33 cellular contexts compared by ENCODE assay signal in the genomic region with DNA sequence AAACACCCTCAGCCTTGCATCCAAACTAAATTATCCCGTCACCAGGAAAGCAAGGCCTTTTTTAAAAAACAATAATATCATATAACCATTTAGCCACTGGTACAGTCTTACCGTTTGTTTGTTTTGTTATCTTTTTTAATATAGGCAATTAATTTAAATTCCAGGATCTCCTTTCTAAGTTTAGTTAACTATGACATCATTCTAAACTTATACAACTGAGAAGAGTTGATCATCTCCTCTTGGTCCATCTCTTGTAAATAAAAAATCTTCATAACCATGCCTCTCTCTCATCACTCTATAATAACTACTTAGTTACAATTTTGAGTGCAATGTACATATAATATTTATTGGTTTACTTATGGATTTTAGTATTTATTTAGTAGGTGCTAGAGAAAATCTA. TPM values are rescaled to one million over a fixed set of nuclear protein-coding genes. Genes with fewer than 3 reads are reported as not detected.
"Had no signal": no experiment of that assay in that cellular context is flagged by ENCODE, and none has a peak within 500 bp of the region (broad histone marks: within the 10 kb centered on the region; RNA-seq: fewer than 3 reads in every experiment).

No MANE protein-coding gene starts in this region.

- FAIRE-seq: astrocyte, bronchial epithelial cell had no signal

- H3K4me3 ChIP-seq: esophagus muscularis mucosa, gastroesophageal sphincter had no signal

- H3K27ac ChIP-seq: brain microvascular endothelial cell, esophagus muscularis mucosa, gastroesophageal sphincter, WERI-Rb-1 had no signal

- H3K9me3 Mint-ChIP-seq: activated B cell treated with CpG ODN at 0.5 μM for 24 hours; activated CD8-positive, alpha-beta T cell treated with anti-CD3 and anti-CD28 coated beads for 36 hours; effector memory CD8-positive, alpha-beta T cell; T-helper 2 cell treated with Interferon-gamma antibody and Interleukin-4, amounts not matched to agents 5 μg/mL and 100 μg/mL, for 36 hours had no signal

- H3K4me1 ChIP-seq: esophagus muscularis mucosa, gastroesophageal sphincter had no signal

- H3K36me3 Mint-ChIP-seq: activated naive CD8-positive, alpha-beta T cell had no signal

- ATAC-seq: activated CD4-positive, CD25-positive, alpha-beta regulatory T cell treated with anti-CD3 and anti-CD28 coated beads, Interleukin-2, amount 50 U/mL, for 24 hours; activated CD8-positive, alpha-beta T cell treated with anti-CD3 and anti-CD28 coated beads for 36 hours; activated T-cell treated with anti-CD3 and anti-CD28 coated beads, Interleukin-2, amount 50 U/mL, for 4 hours; activated T-helper 17 cell treated with anti-CD3 and anti-CD28 coated beads, Interleukin-2, amount 50 U/mL, for 72 hours; effector memory CD8-positive, alpha-beta T cell; gastroesophageal sphincter; T-helper 17 cell had no signal

- H3K27me3 Mint-ChIP-seq: activated B cell treated with CpG ODN at 0.5 μM for 24 hours; activated CD8-positive, alpha-beta T cell treated with anti-CD3 and anti-CD28 coated beads for 36 hours; activated naive CD8-positive, alpha-beta T cell; activated T-helper 17 cell treated with anti-CD3 and anti-CD28 coated beads, Interleukin-2, amount 50 U/mL, for 72 hours; central memory CD8-positive, alpha-beta T cell; effector memory CD8-positive, alpha-beta T cell; T-helper 17 cell had no signal

- H3K27ac Mint-ChIP-seq: activated B cell treated with CpG ODN at 0.5 μM for 24 hours; activated CD8-positive, alpha-beta T cell treated with anti-CD3 and anti-CD28 coated beads for 36 hours; activated naive CD8-positive, alpha-beta T cell; activated T-helper 17 cell treated with anti-CD3 and anti-CD28 coated beads, Interleukin-2, amount 50 U/mL, for 72 hours; effector memory CD8-positive, alpha-beta T cell; T-helper 17 cell; T-helper 2 cell treated with Interferon-gamma antibody and Interleukin-4, amounts not matched to agents 5 μg/mL and 100 μg/mL, for 36 hours had no signal

- H3K4me3 Mint-ChIP-seq: activated B cell treated with CpG ODN at 0.5 μM for 24 hours; activated CD8-positive, alpha-beta T cell treated with anti-CD3 and anti-CD28 coated beads for 36 hours; activated naive CD8-positive, alpha-beta T cell; activated T-cell treated with anti-CD3 and anti-CD28 coated beads, Interleukin-2, amount 50 U/mL, for 4 hours; activated T-helper 17 cell treated with anti-CD3 and anti-CD28 coated beads, Interleukin-2, amount 50 U/mL, for 72 hours; central memory CD8-positive, alpha-beta T cell; effector memory CD8-positive, alpha-beta T cell; T-helper 17 cell; T-helper 2 cell treated with Interferon-gamma antibody and Interleukin-4, amounts not matched to agents 5 μg/mL and 100 μg/mL, for 36 hours had no signal

- H3K9me3 ChIP-seq: esophagus muscularis mucosa, gastroesophageal sphincter had no signal

- H3K36me3 ChIP-seq: brain microvascular endothelial cell, esophagus muscularis mucosa, gastroesophageal sphincter, WERI-Rb-1 had no signal

- H3K27me3 ChIP-seq: brain microvascular endothelial cell, esophagus muscularis mucosa, gastroesophageal sphincter had no signal

- H3K4me1 Mint-ChIP-seq: activated B cell treated with CpG ODN at 0.5 μM for 24 hours; activated T-helper 17 cell treated with anti-CD3 and anti-CD28 coated beads, Interleukin-2, amount 50 U/mL, for 72 hours; central memory CD8-positive, alpha-beta T cell; T-helper 17 cell had no signal

- DNase-seq: activated B cell treated with CpG ODN at 0.5 μM for 24 hours; activated CD4-positive, alpha-beta T cell treated with anti-CD3 and anti-CD28 coated beads for 48 hours; activated CD4-positive, alpha-beta T cell treated with anti-CD3 and anti-CD28 coated beads, Interleukin-2, amount 50 U/mL, for 1 hour; activated CD4-positive, alpha-beta T cell treated with anti-CD3 and anti-CD28 coated beads, Interleukin-2, amount 50 U/mL, for 48 hours; activated CD8-positive, alpha-beta memory T cell treated with anti-CD3 and anti-CD28 coated beads for 24 hours; activated CD8-positive, alpha-beta T cell treated with anti-CD3 and anti-CD28 coated beads for 36 hours; activated effector memory CD4-positive, alpha-beta T cell treated with Interleukin-2 at 50 U/mL for 16 hours; activated gamma-delta T cell treated with Interleukin-2 at 50 U/mL for 16 hours; activated naive CD4-positive, alpha-beta T cell treated with anti-CD3 and anti-CD28 coated beads, Interleukin-2, amount 50 U/mL, for 16 hours; activated naive CD4-positive, alpha-beta T cell treated with Interleukin-2 at 50 U/mL for 16 hours; activated T-cell treated with anti-CD3 and anti-CD28 coated beads, Interleukin-2, amount 50 U/mL, for 4 hours; amniotic stem cell; anterior cingulate cortex; brain microvascular endothelial cell; cortex of kidney; dermis blood vessel endothelial cell; effector CD4-positive, alpha-beta T cell; effector memory CD8-positive, alpha-beta T cell; erythroblast; foreskin melanocyte; head of caudate nucleus; T-helper 17 cell; T1000; WERI-Rb-1 had no signal

RNA-seq across cellular contexts. Expression of gene RND3, which starts 46.2 kb away (rescaled TPM):
- total RNA-seq: activated B cell treated with CpG ODN at 0.5 μM for 24 hours; activated CD8-positive, alpha-beta T cell treated with anti-CD3 and anti-CD28 coated beads for 36 hours; activated T-helper 17 cell treated with anti-CD3 and anti-CD28 coated beads, Interleukin-2, amount 50 U/mL, for 72 hours; T-helper 17 cell had no signal
